Comparison of ENCODE assay signal across 19 cellular contexts in the genomic region with DNA sequence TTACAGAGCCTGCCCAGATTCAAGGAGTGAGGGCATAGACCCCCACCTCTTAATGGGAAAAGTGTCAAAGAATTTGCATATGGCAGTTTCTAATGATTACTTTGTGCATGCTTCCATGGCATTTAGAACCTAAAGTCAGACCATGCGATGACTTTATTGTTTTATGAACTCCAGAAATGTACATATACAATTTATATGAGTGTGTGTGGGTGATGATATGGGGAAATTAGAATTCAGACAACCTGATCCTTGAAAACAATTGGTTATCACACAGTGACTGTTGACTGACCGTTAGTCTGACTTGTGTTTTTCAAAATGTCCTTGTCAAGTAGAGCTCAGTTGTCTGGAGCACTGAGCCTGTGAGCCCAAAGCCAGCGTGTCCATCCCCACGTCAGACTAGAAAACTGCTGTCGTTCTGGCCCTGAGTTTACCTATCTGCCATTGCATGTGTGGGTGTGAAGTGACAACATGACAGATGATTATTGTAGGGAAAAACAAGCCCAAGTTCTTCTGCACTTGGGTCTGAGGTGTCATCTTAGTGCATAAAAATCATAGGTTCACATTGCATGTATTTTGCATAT.
"Had no signal": no experiment of that assay in that cellular context is flagged by ENCODE, and none has a peak within 500 bp of the region (broad histone marks: within the 10 kb centered on the region; RNA-seq: fewer than 3 reads in every experiment).

No MANE protein-coding gene starts in this region.

- DNase-seq: Karpas-422, KG1, MG63, NCI-H1092, NCI-H1105 treated with DMSO at 0.1 percent for 48 hours, NCI-H1417 treated with DMSO at 0.1 percent for 48 hours, NCI-H146, NCI-H1694 treated with DMSO at 0.1 percent for 48 hours, NCI-H1930, NCI-H2081, NCI-H2107, NCI-H2227 treated with DMSO at 0.1 percent for 48 hours, NCI-H524 treated with DMSO at 0.1 percent for 48 hours, NCI-H69, NCI-H774, SHP77 had no signal

- H3K4me3 ChIP-seq: MG63 had no signal

- H3K36me3 ChIP-seq: MG63 had no signal

- H3K27ac ChIP-seq: RWPE1 had no signal

- ATAC-seq: Panc1, SK-N-SH treated with all-trans-retinoic acid at 6 μM for 48 hours had no signal

- H3K9me3 ChIP-seq: MG63 had no signal
